Comparison of ENCODE assay signal across 8 cellular contexts in the genomic region with DNA sequence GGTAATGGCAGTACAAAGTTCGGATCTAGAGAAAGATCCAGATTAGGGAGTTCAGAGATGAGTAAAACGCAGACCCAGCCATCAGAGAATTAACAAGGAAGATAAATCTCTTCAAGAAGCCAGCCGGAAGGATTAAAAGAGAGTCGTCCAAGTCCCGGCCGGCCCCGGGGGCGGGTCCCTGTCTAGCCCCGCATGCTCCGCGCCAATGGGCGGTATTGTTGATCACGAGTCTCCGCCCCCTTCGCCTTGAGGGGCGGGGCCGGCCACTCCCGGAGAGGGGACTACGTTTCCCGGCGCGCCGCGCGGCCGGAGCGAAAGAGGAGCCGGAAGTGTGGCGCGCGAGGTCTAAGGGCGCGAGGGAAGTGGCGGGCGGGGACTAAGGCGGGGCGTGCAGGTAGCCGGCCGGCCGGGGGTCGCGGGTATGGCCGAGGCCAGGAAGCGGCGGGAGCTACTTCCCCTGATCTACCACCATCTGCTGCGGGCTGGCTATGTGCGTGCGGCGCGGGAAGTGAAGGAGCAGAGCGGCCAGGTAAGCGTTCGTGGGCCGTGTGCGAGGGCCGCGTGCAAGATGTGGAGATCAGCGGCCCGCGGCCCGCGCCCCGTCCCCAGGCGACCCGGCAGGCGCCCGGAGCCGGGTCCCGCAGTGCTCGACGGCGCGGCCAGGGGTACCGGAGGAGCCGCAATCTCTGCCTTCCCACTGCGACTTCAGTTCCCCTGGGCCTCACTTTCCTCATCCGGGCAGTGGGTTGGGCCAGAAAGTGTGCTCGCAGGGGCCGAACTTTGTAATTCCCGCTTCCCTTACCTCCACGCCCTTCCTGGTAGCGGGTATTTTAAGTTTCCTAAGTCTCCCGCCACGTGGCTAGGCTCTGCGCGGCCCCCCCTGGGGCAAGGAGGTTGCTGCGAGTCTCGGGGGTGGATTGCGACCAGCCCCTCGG.
DNase-seq lines count a peak whose midpoint lies in the region; ATAC-seq lines count a peak whose summit lies in the region.

A gene with protein sequence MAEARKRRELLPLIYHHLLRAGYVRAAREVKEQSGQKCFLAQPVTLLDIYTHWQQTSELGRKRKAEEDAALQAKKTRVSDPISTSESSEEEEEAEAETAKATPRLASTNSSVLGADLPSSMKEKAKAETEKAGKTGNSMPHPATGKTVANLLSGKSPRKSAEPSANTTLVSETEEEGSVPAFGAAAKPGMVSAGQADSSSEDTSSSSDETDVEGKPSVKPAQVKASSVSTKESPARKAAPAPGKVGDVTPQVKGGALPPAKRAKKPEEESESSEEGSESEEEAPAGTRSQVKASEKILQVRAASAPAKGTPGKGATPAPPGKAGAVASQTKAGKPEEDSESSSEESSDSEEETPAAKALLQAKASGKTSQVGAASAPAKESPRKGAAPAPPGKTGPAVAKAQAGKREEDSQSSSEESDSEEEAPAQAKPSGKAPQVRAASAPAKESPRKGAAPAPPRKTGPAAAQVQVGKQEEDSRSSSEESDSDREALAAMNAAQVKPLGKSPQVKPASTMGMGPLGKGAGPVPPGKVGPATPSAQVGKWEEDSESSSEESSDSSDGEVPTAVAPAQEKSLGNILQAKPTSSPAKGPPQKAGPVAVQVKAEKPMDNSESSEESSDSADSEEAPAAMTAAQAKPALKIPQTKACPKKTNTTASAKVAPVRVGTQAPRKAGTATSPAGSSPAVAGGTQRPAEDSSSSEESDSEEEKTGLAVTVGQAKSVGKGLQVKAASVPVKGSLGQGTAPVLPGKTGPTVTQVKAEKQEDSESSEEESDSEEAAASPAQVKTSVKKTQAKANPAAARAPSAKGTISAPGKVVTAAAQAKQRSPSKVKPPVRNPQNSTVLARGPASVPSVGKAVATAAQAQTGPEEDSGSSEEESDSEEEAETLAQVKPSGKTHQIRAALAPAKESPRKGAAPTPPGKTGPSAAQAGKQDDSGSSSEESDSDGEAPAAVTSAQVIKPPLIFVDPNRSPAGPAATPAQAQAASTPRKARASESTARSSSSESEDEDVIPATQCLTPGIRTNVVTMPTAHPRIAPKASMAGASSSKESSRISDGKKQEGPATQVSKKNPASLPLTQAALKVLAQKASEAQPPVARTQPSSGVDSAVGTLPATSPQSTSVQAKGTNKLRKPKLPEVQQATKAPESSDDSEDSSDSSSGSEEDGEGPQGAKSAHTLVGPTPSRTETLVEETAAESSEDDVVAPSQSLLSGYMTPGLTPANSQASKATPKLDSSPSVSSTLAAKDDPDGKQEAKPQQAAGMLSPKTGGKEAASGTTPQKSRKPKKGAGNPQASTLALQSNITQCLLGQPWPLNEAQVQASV (N-terminal part only) (plus strand): TSS at position 372 of the 935 bp plus-strand sequence. CDS start 50 bp downstream, at position 422.

- DNase-seq in AG08396 (ENCODE audit: low spot score) (peak; percentile 97), NCI-H345 treated with DMSO at 0.1 percent for 48 hours (lab: John Stamatoyannopoulos, UW; ENCODE audit: unreplicated experiment) (peak; percentile 94), inferior parietal cortex (ENCODE audit: extremely low spot score) (peak; percentile 97)
- peak; percentile 95 to 96 (median 96) for DNase-seq in activated CD4-positive, CD25-positive, alpha-beta regulatory T cell (lab: John Stamatoyannopoulos, UW)
- peak; percentile 96 for DNase-seq in central memory CD4-positive, alpha-beta T cell
- DNase-seq in stimulated activated CD4-positive, alpha-beta T cell treated with anti-CD3 and anti-CD28 coated beads, Interleukin-12 subunit alpha, Interleukin-12 subunit beta, amount 100 ng/mL, for 4 hours = peak; percentile 97

- ATAC-seq in GM19023 (IDR thresholded peaks at IDR 0.05; ENCODE audit: unreplicated experiment) (peak; percentile 96), HG03280 (IDR thresholded peaks at IDR 0.05; ENCODE audit: unreplicated experiment) (peak; percentile 93)

Comparison
In these comparisons a context has a peak if more than half of its experiments do, and no peak if none do; other contexts are left out.
1. Peak in every context shown above with its lines: DNase-seq and ATAC-seq.